10 cellular contexts compared by ENCODE assay signal in the genomic region with DNA sequence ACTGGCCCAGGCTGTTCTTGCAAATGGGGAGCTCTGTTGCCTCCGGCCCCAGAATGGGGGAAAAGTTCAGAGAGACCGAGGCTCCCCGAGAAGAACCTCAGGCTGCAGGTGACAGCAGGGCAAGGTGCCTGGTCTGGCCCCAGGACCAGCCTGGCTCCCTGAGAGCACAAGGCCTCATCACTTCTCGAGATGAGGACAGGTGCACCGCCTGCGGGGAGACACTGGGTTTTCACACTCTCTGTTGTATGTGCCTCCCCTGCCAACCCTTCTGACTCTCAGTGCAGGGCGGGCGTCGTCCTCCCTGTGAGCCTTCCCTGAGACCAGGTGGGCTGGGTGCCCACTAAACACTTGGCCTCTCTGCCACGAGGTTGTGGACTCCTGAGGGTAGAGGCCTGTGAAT.
DNase-seq lines count a peak whose midpoint lies in the region; ATAC-seq and TF ChIP-seq lines count a peak whose summit lies in the region.
"Had no signal": no experiment of that assay in that cellular context is flagged by ENCODE, and none has a peak within 500 bp of the region (broad histone marks: within the 10 kb centered on the region; RNA-seq: fewer than 3 reads in every experiment).

No MANE protein-coding gene starts in this region.

- TF ChIP-seq CTCF in left ventricle myocardium inferior (IDR thresholded peaks at IDR 0.05; ENCODE audit: borderline replicate concordance) (no peak), vagina (IDR thresholded peaks at IDR 0.05) (no peak)

- H3K27ac ChIP-seq in left ventricle myocardium inferior (replicated peaks) (peak overlapping the region; percentile 52), esophagus (ENCODE audit: low read depth in 2 of 2, low read length in 1 of 2) (peak overlapping the region; percentile 68 to 92), rectal smooth muscle tissue (ENCODE audit: low read depth, low read length) (peak overlapping the region; percentile 84), vagina (peak overlapping the region; percentile 81)

- 64 to 78% methylated on average over 10 of the region's 10 CpGs for WGBS in esophagus, 2 donors

- TF ChIP-seq POLR2A in vagina (IDR thresholded peaks at IDR 0.05), result no peak

- H3K9me3 ChIP-seq in left ventricle myocardium inferior (replicated peaks) (no peaks in the 10 kb centered on the region), esophagus (ENCODE audit: control insufficient read depth in 2 of 2, insufficient read depth in 1 of 2, low read depth in 1 of 2, low read length in 1 of 2) (no peaks in the 10 kb centered on the region), vagina (no peaks in the 10 kb centered on the region)

- no peak overlapping the region for H3K9ac ChIP-seq in rectal smooth muscle tissue (ENCODE audit: low read length)
- H3K9ac ChIP-seq: GM23248 had no signal

- intact Hi-C loops in left ventricle myocardium inferior (cut with micrococcal nuclease), result loop anchor here (2.0 kb wide), 1 partner anchor 106 kb away; no protein-coding TSS in a partner anchor
- intact Hi-C loops in left ventricle myocardium superior (cut with micrococcal nuclease), result no loop called here
- intact Hi-C loops in vagina (cut with DNase I), result no loop called here

- H3K4me1 ChIP-seq in left ventricle myocardium inferior, result peaks cover 34% of the 10 kb centered on the region
- peaks cover 4 to 44% of the 10 kb centered on the region in 2 donors for H3K4me1 ChIP-seq in esophagus (ENCODE audit: control insufficient read depth in 2 of 2, insufficient read depth in 2 of 2, low read length in 1 of 2)
- peaks cover 26% of the 10 kb centered on the region for H3K4me1 ChIP-seq in rectal smooth muscle tissue (ENCODE audit: control insufficient read depth, insufficient read depth, low read length)
- peaks cover 48% of the 10 kb centered on the region for H3K4me1 ChIP-seq in vagina

- H3K36me3 ChIP-seq in left ventricle myocardium inferior (peaks cover 26% of the 10 kb centered on the region), esophagus (ENCODE audit: control insufficient read depth in 2 of 2, insufficient read depth in 2 of 2, low read length in 1 of 2) (peaks cover 4 to 56% of the 10 kb centered on the region in 2 donors), rectal smooth muscle tissue (ENCODE audit: control insufficient read depth, insufficient read depth, low read length) (peaks cover 11% of the 10 kb centered on the region), vagina (peaks cover 0 to 22% of the 10 kb centered on the region in 2 donors)

- DNase-seq in left ventricle myocardium inferior (no peak), left ventricle myocardium superior (no peak), vagina (ENCODE audit: extremely low spot score in 2 of 2) (no peak), medulla oblongata (ENCODE audit: extremely low spot score) (no peak), LoVo (ENCODE audit: low spot score) (no peak)
- DNase-seq: NCI-H510A had no signal

- ATAC-seq in left ventricle myocardium superior (no peak), HG03460 (IDR thresholded peaks at IDR 0.05; ENCODE audit: unreplicated experiment) (no peak)

- no peaks in the 10 kb centered on the region for H3K27me3 ChIP-seq in left ventricle myocardium inferior (ENCODE audit: low read depth)
- H3K27me3 ChIP-seq in esophagus (ENCODE audit: control insufficient read depth in 1 of 2, insufficient read depth in 2 of 2, low read length in 2 of 2), result no peaks in the 10 kb centered on the region
- H3K27me3 ChIP-seq in rectal smooth muscle tissue (ENCODE audit: control insufficient read depth, insufficient read depth, low read length), result no peaks in the 10 kb centered on the region
- no peaks in the 10 kb centered on the region for H3K27me3 ChIP-seq in vagina

- no peak overlapping the region for H3K4me3 ChIP-seq in left ventricle myocardium inferior
- no peak overlapping the region for H3K4me3 ChIP-seq in esophagus (ENCODE audit: low read depth in 1 of 2, low read length in 2 of 2)
- H3K4me3 ChIP-seq in rectal smooth muscle tissue (ENCODE audit: low read length), result no peak overlapping the region
- H3K4me3 ChIP-seq in vagina, result no peak overlapping the region
- H3K4me3 ChIP-seq: GM23248 had no signal
